ENCODE assay signal across 14 cellular contexts in genomic region chr1:8602471-8603219, GRCh38.
DNase-seq lines count a peak whose midpoint lies in the region; FAIRE-seq and TF ChIP-seq lines count a peak whose summit lies in the region.
"Had no signal": no experiment of that assay in that cellular context is flagged by ENCODE, and none has a peak within 500 bp of the region (broad histone marks: within the 10 kb centered on the region; RNA-seq: fewer than 3 reads in every experiment).

No MANE protein-coding gene starts in this region.

- H3K27me3 Mint-ChIP-seq in activated naive CD4-positive, alpha-beta T cell treated with anti-CD3 and anti-CD28 coated beads, Interleukin-2, amount 50 U/mL, for 24 hours: no peaks in the 10 kb centered on the region

- H3K36me3 Mint-ChIP-seq in activated naive CD4-positive, alpha-beta T cell treated with anti-CD3 and anti-CD28 coated beads, Interleukin-2, amount 50 U/mL, for 24 hours: peaks cover 6% of the 10 kb centered on the region

- WGBS in small intestine, 3 donors: 58 to 76% (median 64%) methylated on average over 5 of the region's 5 CpGs

- H3K4me3 Mint-ChIP-seq in activated naive CD4-positive, alpha-beta T cell treated with anti-CD3 and anti-CD28 coated beads, Interleukin-2, amount 50 U/mL, for 24 hours: peak overlapping the region; percentile 53

- no peak for TF ChIP-seq CTCF in BE2C (IDR thresholded peaks at IDR 0.05; ENCODE audit: low read depth, low read length)

- FAIRE-seq in urothelium cell line (lab: Jason Lieb, UNC) (no peak), small intestine (lab: Jason Lieb, UNC) (no peak)

- H3K27me3 ChIP-seq in BE2C: no peaks in the 10 kb centered on the region
- H3K27me3 ChIP-seq in small intestine (ENCODE audit: control insufficient read depth in 2 of 2, insufficient read depth in 2 of 2, low read length in 2 of 2): no peaks in the 10 kb centered on the region
- H3K27me3 ChIP-seq: adrenal gland, right lobe of liver had no signal

- H3K9me3 Mint-ChIP-seq in activated naive CD4-positive, alpha-beta T cell treated with anti-CD3 and anti-CD28 coated beads, Interleukin-2, amount 50 U/mL, for 24 hours: no peaks in the 10 kb centered on the region

- H3K9me3 ChIP-seq in BE2C (no peaks in the 10 kb centered on the region), small intestine (ENCODE audit: control insufficient read depth, low read depth) (no peaks in the 10 kb centered on the region)
- H3K9me3 ChIP-seq: adrenal gland, right lobe of liver had no signal

- H3K36me3 ChIP-seq in BE2C (no peaks in the 10 kb centered on the region), small intestine (ENCODE audit: control insufficient read depth in 2 of 2, insufficient read depth in 2 of 2, low read length in 2 of 2) (no peaks in the 10 kb centered on the region)
- H3K36me3 ChIP-seq: adrenal gland, right lobe of liver had no signal

- H3K4me1 ChIP-seq in BE2C (peaks cover 10% of the 10 kb centered on the region; the same call in 1 of the 2 replicates), small intestine (ENCODE audit: control insufficient read depth in 2 of 2, insufficient read depth in 1 of 2, low read depth in 1 of 2, low read length in 1 of 2) (peaks cover 2 to 8% of the 10 kb centered on the region in 2 donors)

- H3K4me3 ChIP-seq in BE2C (ENCODE audit: low read depth, low read length): no peak overlapping the region
- H3K4me3 ChIP-seq in small intestine (ENCODE audit: low read depth in 1 of 2, low read length in 2 of 2): no peak overlapping the region
- H3K4me3 ChIP-seq: adrenal gland, right lobe of liver had no signal

- peak overlapping the region in 1 of 2 donors; percentile 54 for H3K27ac ChIP-seq in small intestine (ENCODE audit: low read depth in 1 of 2, low read length in 1 of 2)
- H3K27ac ChIP-seq: adrenal gland, right lobe of liver had no signal

- peak; percentile 86 for DNase-seq in DMS153 treated with DMSO at 0.1 percent for 48 hours (lab: John Stamatoyannopoulos, UW; ENCODE audit: unreplicated experiment)
- DNase-seq in DMS153 (lab: John Stamatoyannopoulos, UW): no peak
- DNase-seq in NCI-H510A (lab: John Stamatoyannopoulos, UW): peak; percentile 59
- peak; percentile 42 for DNase-seq in stimulated activated CD4-positive, alpha-beta T cell treated with anti-CD3 and anti-CD28 coated beads, Interleukin-1b, Interleukin-23, amount 100 ng/mL, for 48 hours
- no peak for DNase-seq in urothelium cell line (ENCODE audit: low spot score)
- DNase-seq in BE2C: no peak
- DNase-seq in small intestine: no peak
- DNase-seq: 8988T, adrenal gland, EL, KBM-7, NCI-H774, right lobe of liver had no signal

- peak overlapping the region; percentile 96 for H3K27ac Mint-ChIP-seq in activated naive CD4-positive, alpha-beta T cell treated with anti-CD3 and anti-CD28 coated beads, Interleukin-2, amount 50 U/mL, for 24 hours

- peaks cover 55% of the 10 kb centered on the region for H3K4me1 Mint-ChIP-seq in activated naive CD4-positive, alpha-beta T cell treated with anti-CD3 and anti-CD28 coated beads, Interleukin-2, amount 50 U/mL, for 24 hours

Comparison
In these comparisons a context has a peak if more than half of its experiments do, and no peak if none do; other contexts are left out.
1. DNase-seq: peak in DMS153 treated with DMSO at 0.1 percent for 48 hours (single experiment), NCI-H510A (single experiment) and stimulated activated CD4-positive, alpha-beta T cell treated with anti-CD3 and anti-CD28 coated beads, Interleukin-1b, Interleukin-23, amount 100 ng/mL, for 48 hours (single experiment); none in DMS153 (single experiment), urothelium cell line (single experiment), BE2C (single experiment) and small intestine (single experiment).